ENCODE assay signal across 9 cellular contexts in genomic region chr6:100176321-100176950, GRCh38.
DNase-seq lines count a peak whose midpoint lies in the region; ATAC-seq and TF ChIP-seq lines count a peak whose summit lies in the region.
"Had no signal": no experiment of that assay in that cellular context is flagged by ENCODE, and none has a peak within 500 bp of the region (broad histone marks: within the 10 kb centered on the region; RNA-seq: fewer than 3 reads in every experiment).

No MANE protein-coding gene starts in this region.

- WGBS in body of pancreas, 2 donors, result 31 to 33% methylated on average over 6 of the region's 6 CpGs
- 23 to 32% (median 27%) methylated on average over 6 of the region's 6 CpGs for whole genome bisulfite sequencing in stomach, 5 donors

- H3K36me3 ChIP-seq in Karpas-422 (ENCODE audit: insufficient read depth, low read length) (no peaks in the 10 kb centered on the region), body of pancreas (replicated peaks in 1 of 2; ENCODE audit: insufficient read depth in 1 of 2, low read depth in 2 of 2) (no peaks in the 10 kb centered on the region), stomach (no peaks in the 10 kb centered on the region)
- H3K36me3 ChIP-seq: adrenal gland had no signal

- TF ChIP-seq CTCF in body of pancreas (IDR thresholded peaks at IDR 0.05), result peak in 3 of 7 experiments; percentile 6 to 22 (median 21)
- TF ChIP-seq CTCF in stomach (IDR thresholded peaks at IDR 0.05), result peak in 2 of 7 experiments; percentile 7 to 10

- H3K4me1 ChIP-seq in Karpas-422 (ENCODE audit: low read length) (no peaks in the 10 kb centered on the region), body of pancreas (peaks cover 18% of the 10 kb centered on the region), stomach (peaks cover 0 to 6% (median 3%) of the 10 kb centered on the region in 4 donors)
- H3K4me1 ChIP-seq: adrenal gland had no signal

- H3K9ac ChIP-seq in Karpas-422 (ENCODE audit: low read length), result no peak overlapping the region

- H3K27ac ChIP-seq in Karpas-422 (ENCODE audit: low read length) (no peak overlapping the region), body of pancreas (peak overlapping the region in 1 of 4 donors; percentile 5), stomach (no peak overlapping the region)

- no peak overlapping the region for H3K4me3 ChIP-seq in Karpas-422 (ENCODE audit: low read length)
- H3K4me3 ChIP-seq in body of pancreas, result no peak overlapping the region
- no peak overlapping the region for H3K4me3 ChIP-seq in stomach
- H3K4me3 ChIP-seq: adrenal gland had no signal

- DNase-seq in Caki2 (ENCODE audit: low read depth), result peak; percentile 66
- DNase-seq in Karpas-422, result peak; percentile 56
- DNase-seq in body of pancreas, result peak in 2 of 4 donors; percentile 7 to 17
- peak; percentile 55 to 65 for DNase-seq in lung microvascular endothelial cell (ENCODE audit: low read depth in 2 of 2)
- DNase-seq in NK-92 (lab: John Stamatoyannopoulos, UW; ENCODE audit: unreplicated experiment), result no peak
- no peak for DNase-seq in activated CD4-positive, CD25-positive, alpha-beta regulatory T cell treated with anti-CD3 and anti-CD28 coated beads, Interleukin-2, amount 50 U/mL, for 72 hours
- no peak for DNase-seq in stomach
- DNase-seq in activated T-cell treated with anti-CD3 and anti-CD28 coated beads for 4 hours, result no peak

- H2AFZ ChIP-seq in Karpas-422 (ENCODE audit: low read length), result no peak overlapping the region

- in situ Hi-C loops in Caki2 (cut with HindIII; ENCODE audit: low pct_unique_long_range_greater_than_20kb, low sequenced_read_pairs), result loop anchor here (10.0 kb wide), 1 partner anchor 62 kb away; no protein-coding TSS in a partner anchor

- H3K9me3 ChIP-seq in Karpas-422 (ENCODE audit: low read length), result no peaks in the 10 kb centered on the region
- no peaks in the 10 kb centered on the region for H3K9me3 ChIP-seq in body of pancreas
- H3K9me3 ChIP-seq in stomach, result no peaks in the 10 kb centered on the region
- H3K9me3 ChIP-seq: adrenal gland had no signal

- no peaks in the 10 kb centered on the region for H3K9me2 ChIP-seq in Karpas-422 (replicated peaks; ENCODE audit: insufficient read depth, low read length)

- TF ChIP-seq POLR2A in body of pancreas (IDR thresholded peaks at IDR 0.05) (no peak), stomach (IDR thresholded peaks at IDR 0.05) (no peak)

- H4K20me1 ChIP-seq in Karpas-422 (ENCODE audit: insufficient read depth, low read depth, low read length), result no peaks in the 10 kb centered on the region

- H3K4me2 ChIP-seq in Karpas-422 (ENCODE audit: low read depth, low read length, poor library complexity, severe bottlenecking), result no peak overlapping the region

- peak; percentile 21 for ATAC-seq in body of pancreas

- TF ChIP-seq EP300 in stomach (IDR thresholded peaks at IDR 0.05), result no peak

- no peaks in the 10 kb centered on the region for H3K79me2 ChIP-seq in Karpas-422 (ENCODE audit: low read length)

- no peaks in the 10 kb centered on the region for H3K27me3 ChIP-seq in Karpas-422 (ENCODE audit: low read length)
- H3K27me3 ChIP-seq in body of pancreas, result no peaks in the 10 kb centered on the region
- no peaks in the 10 kb centered on the region for H3K27me3 ChIP-seq in stomach
- H3K27me3 ChIP-seq: adrenal gland had no signal

- intact Hi-C loops in body of pancreas (cut with DNase I), result no loop called here
- intact Hi-C loops in stomach (cut with DNase I; ENCODE audit: low total_unique reads), result no loop called here

Comparison
In these comparisons a context has a peak if more than half of its experiments do, and no peak if none do; other contexts are left out.
1. DNase-seq: peak in Caki2 (single experiment), Karpas-422 (single experiment) and lung microvascular endothelial cell (2 of 2); none in NK-92 (single experiment), activated CD4-positive, CD25-positive, alpha-beta regulatory T cell treated with anti-CD3 and anti-CD28 coated beads, Interleukin-2, amount 50 U/mL, for 72 hours (single experiment), stomach (single experiment) and activated T-cell treated with anti-CD3 and anti-CD28 coated beads for 4 hours (single experiment).